In the genomic region with DNA sequence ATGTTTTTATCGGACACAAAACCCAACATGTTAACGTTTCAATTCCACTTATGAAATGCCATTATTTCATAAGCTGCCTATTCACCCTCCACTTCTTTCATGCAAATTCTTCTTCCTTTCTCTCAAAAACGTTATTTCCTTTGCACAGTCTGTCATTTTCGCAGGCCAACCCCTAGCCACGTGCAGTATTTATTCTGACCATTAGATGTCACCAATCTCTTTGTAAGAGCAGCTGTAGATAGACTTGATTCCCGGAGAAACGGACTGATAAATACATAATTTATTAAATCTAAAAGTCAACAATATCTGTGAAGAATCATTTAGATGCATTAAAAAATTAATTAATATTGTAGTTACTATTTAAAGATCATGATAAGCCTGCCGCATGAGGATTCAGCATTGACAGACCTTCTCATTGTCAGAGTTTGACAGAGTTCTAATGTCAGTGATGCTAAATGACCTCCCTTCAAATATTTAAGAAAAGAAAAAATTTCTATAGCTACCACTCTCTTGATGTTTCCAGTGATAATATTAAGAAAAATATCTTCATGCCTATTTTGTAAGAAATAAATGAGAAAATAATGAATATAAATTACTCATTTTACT, we compare ENCODE assay signal across 8 cellular contexts.
DNase-seq lines count a peak whose midpoint lies in the region; ATAC-seq, FAIRE-seq and TF ChIP-seq lines count a peak whose summit lies in the region.

No MANE protein-coding gene starts in this region.

- no peaks in the 10 kb centered on the region for H3K27me3 Mint-ChIP-seq in activated B cell treated with CpG ODN at 0.5 μM for 24 hours
- no peaks in the 10 kb centered on the region for H3K27me3 Mint-ChIP-seq in activated CD4-positive, alpha-beta memory T cell treated with anti-CD3 and anti-CD28 coated beads, Interleukin-2, amount 10 ng/mL, durations not matched to agents 7 days and 5 days

- peak; percentile 53 for DNase-seq in COR-L47 (lab: John Stamatoyannopoulos, UW)
- peak; percentile 2 for DNase-seq in GM19238 (ENCODE audit: insufficient read length, low spot score)
- peak; percentile 73 to 86 for DNase-seq in NCI-H2081 (lab: John Stamatoyannopoulos, UW)
- DNase-seq in activated B cell treated with CpG ODN at 0.5 μM for 24 hours: no peak
- no peak for DNase-seq in activated effector memory CD4-positive, alpha-beta T cell treated with anti-CD3 and anti-CD28 coated beads, Interleukin-2, amount 50 U/mL, for 16 hours
- no peak for DNase-seq in activated CD4-positive, alpha-beta memory T cell treated with anti-CD3 and anti-CD28 coated beads, Interleukin-2, amount 10 ng/mL, durations not matched to agents 7 days and 5 days

- intact Hi-C loops in activated B cell treated with CpG ODN at 0.5 μM for 24 hours (cut with micrococcal nuclease): no loop called here

- H3K4me1 Mint-ChIP-seq in activated B cell treated with CpG ODN at 0.5 μM for 24 hours: peaks cover 3% of the 10 kb centered on the region
- no peaks in the 10 kb centered on the region for H3K4me1 Mint-ChIP-seq in activated CD4-positive, alpha-beta memory T cell treated with anti-CD3 and anti-CD28 coated beads, Interleukin-2, amount 10 ng/mL, durations not matched to agents 7 days and 5 days

- CTCF ChIA-PET in activated B cell treated with CpG ODN at 0.5 μM for 24 hours (lab: Charles Lee): no interaction called here
- CTCF ChIA-PET in activated CD4-positive, alpha-beta memory T cell treated with anti-CD3 and anti-CD28 coated beads, Interleukin-2, amount 10 ng/mL, durations not matched to agents 7 days and 5 days (lab: Charles Lee): no interaction called here

- no peak overlapping the region for H3K27ac Mint-ChIP-seq in activated B cell treated with CpG ODN at 0.5 μM for 24 hours
- H3K27ac Mint-ChIP-seq in activated CD4-positive, alpha-beta memory T cell treated with anti-CD3 and anti-CD28 coated beads, Interleukin-2, amount 10 ng/mL, durations not matched to agents 7 days and 5 days: no peak overlapping the region

- no peaks in the 10 kb centered on the region for H3K36me3 Mint-ChIP-seq in activated B cell treated with CpG ODN at 0.5 μM for 24 hours (ENCODE audit: low read depth)
- H3K36me3 Mint-ChIP-seq in activated CD4-positive, alpha-beta memory T cell treated with anti-CD3 and anti-CD28 coated beads, Interleukin-2, amount 10 ng/mL, durations not matched to agents 7 days and 5 days (ENCODE audit: low read depth): no peaks in the 10 kb centered on the region

- no peaks in the 10 kb centered on the region for H3K9me3 Mint-ChIP-seq in activated B cell treated with CpG ODN at 0.5 μM for 24 hours
- no peaks in the 10 kb centered on the region for H3K9me3 Mint-ChIP-seq in activated CD4-positive, alpha-beta memory T cell treated with anti-CD3 and anti-CD28 coated beads, Interleukin-2, amount 10 ng/mL, durations not matched to agents 7 days and 5 days

- no peak overlapping the region for H3K4me3 Mint-ChIP-seq in activated B cell treated with CpG ODN at 0.5 μM for 24 hours
- H3K4me3 Mint-ChIP-seq in activated CD4-positive, alpha-beta memory T cell treated with anti-CD3 and anti-CD28 coated beads, Interleukin-2, amount 10 ng/mL, durations not matched to agents 7 days and 5 days: no peak overlapping the region

- TF ChIP-seq CTCF in activated B cell treated with CpG ODN at 0.5 μM for 24 hours (IDR thresholded peaks at IDR 0.05): no peak

- peak; percentile 98 for FAIRE-seq in islet of Langerhans (lab: Jason Lieb, UNC)

- POLR2A ChIA-PET in activated B cell treated with CpG ODN at 0.5 μM for 24 hours (lab: Charles Lee): no interaction called here
- POLR2A ChIA-PET in activated CD4-positive, alpha-beta memory T cell treated with anti-CD3 and anti-CD28 coated beads, Interleukin-2, amount 10 ng/mL, durations not matched to agents 7 days and 5 days (lab: Charles Lee): no interaction called here

- ATAC-seq in HG03066 (IDR thresholded peaks at IDR 0.05; ENCODE audit: low read depth, unreplicated experiment) (peak; percentile 94), activated B cell treated with CpG ODN at 0.5 μM for 24 hours (ENCODE audit: low read depth) (peak; percentile 57)

Comparison
In these comparisons a context has a peak if more than half of its experiments do, and no peak if none do; other contexts are left out.
1. DNase-seq: peak in COR-L47 (single experiment), GM19238 (single experiment) and NCI-H2081 (2 of 2); none in activated B cell treated with CpG ODN at 0.5 μM for 24 hours (single experiment), activated effector memory CD4-positive, alpha-beta T cell treated with anti-CD3 and anti-CD28 coated beads, Interleukin-2, amount 50 U/mL, for 16 hours (single experiment) and activated CD4-positive, alpha-beta memory T cell treated with anti-CD3 and anti-CD28 coated beads, Interleukin-2, amount 10 ng/mL, durations not matched to agents 7 days and 5 days (single experiment).